ENCODE assay signal across 12 cellular contexts in the genomic region with DNA sequence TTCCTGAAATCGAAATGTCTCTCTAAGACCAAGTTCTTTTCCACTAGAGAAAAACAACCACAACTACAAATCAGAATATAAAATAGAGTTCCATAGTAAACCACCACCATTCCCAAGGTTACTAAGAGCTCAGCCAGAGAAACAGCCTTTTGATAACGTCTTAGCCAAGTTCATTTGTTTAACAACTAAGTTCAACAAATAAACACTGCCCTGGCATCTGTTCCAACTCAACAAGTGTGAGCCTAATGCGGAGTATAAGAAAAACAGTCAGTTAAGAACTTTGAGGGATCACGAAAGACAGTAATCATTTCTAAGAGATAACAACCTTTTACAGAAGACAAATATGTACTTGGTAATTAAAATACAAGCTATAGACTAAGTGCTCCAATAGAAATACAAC.
A peak's percentile ranks its signal among the peaks of the same experiment; 100 is the strongest.
DNase-seq lines count a peak whose midpoint lies in the region; ATAC-seq and TF ChIP-seq lines count a peak whose summit lies in the region.
"Had no signal": no experiment of that assay in that cellular context is flagged by ENCODE, and none has a peak within 500 bp of the region (broad histone marks: within the 10 kb centered on the region; RNA-seq: fewer than 3 reads in every experiment).

No MANE protein-coding gene starts in this region.

- no peak overlapping the region for H3K4me3 Mint-ChIP-seq in GM23338
- H3K4me3 Mint-ChIP-seq in activated T-helper 1 cell treated with anti-CD3 and anti-CD28 coated beads, Interleukin-12 subunit alpha, Interleukin-12 subunit beta, Interleukin-2, Interleukin-4 antibody, amounts not matched to agents 30 ng/mL and 10 ng/mL and 1 ng/mL, durations not matched to agents 14 hours and 24 hours and 36 hours, result no peak overlapping the region

- H3F3A ChIP-seq in GM23338 (replicated peaks; ENCODE audit: low read depth), result no peaks in the 10 kb centered on the region

- peaks cover 27% of the 10 kb centered on the region for H3K4me1 ChIP-seq in GM23338 (ENCODE audit: insufficient read depth)

- no peaks in the 10 kb centered on the region for H3K36me3 Mint-ChIP-seq in GM23338 (ENCODE audit: low read depth)
- peaks cover 10% of the 10 kb centered on the region for H3K36me3 Mint-ChIP-seq in activated T-helper 1 cell treated with anti-CD3 and anti-CD28 coated beads, Interleukin-12 subunit alpha, Interleukin-12 subunit beta, Interleukin-2, Interleukin-4 antibody, amounts not matched to agents 30 ng/mL and 10 ng/mL and 1 ng/mL, durations not matched to agents 14 hours and 24 hours and 36 hours (ENCODE audit: low read depth)

- no peak overlapping the region for H3K27ac ChIP-seq in GM23338 (ENCODE audit: low read depth)

- no peak for TF ChIP-seq CTCF in GM23338 (conservative IDR thresholded peaks at IDR 0.05; ENCODE audit: low read depth in 2 of 2)

- peaks cover 23% of the 10 kb centered on the region for H3K4me1 Mint-ChIP-seq in GM23338
- peaks cover 28% of the 10 kb centered on the region for H3K4me1 Mint-ChIP-seq in activated T-helper 1 cell treated with anti-CD3 and anti-CD28 coated beads, Interleukin-12 subunit alpha, Interleukin-12 subunit beta, Interleukin-2, Interleukin-4 antibody, amounts not matched to agents 30 ng/mL and 10 ng/mL and 1 ng/mL, durations not matched to agents 14 hours and 24 hours and 36 hours (ENCODE audit: low read depth)

- H3K9me2 ChIP-seq in GM23338 (ENCODE audit: insufficient read depth), result 0 out of 2 replicates have a peak, but pooled peaks cover 3% of the 10 kb centered on the region

- 0 out of 2 replicates have a peak overlapping the region, but pooled peaks have one; percentile 47 for H3K27ac Mint-ChIP-seq in GM23338
- peak overlapping the region; percentile 67 for H3K27ac Mint-ChIP-seq in activated T-helper 1 cell treated with anti-CD3 and anti-CD28 coated beads, Interleukin-12 subunit alpha, Interleukin-12 subunit beta, Interleukin-2, Interleukin-4 antibody, amounts not matched to agents 30 ng/mL and 10 ng/mL and 1 ng/mL, durations not matched to agents 14 hours and 24 hours and 36 hours

- H4K20me1 ChIP-seq in GM23338 (replicated peaks; ENCODE audit: insufficient read depth), result peaks cover 9% of the 10 kb centered on the region; the same call in 1 of the 2 replicates

- H3K9me3 Mint-ChIP-seq in GM23338, result no peaks in the 10 kb centered on the region
- H3K9me3 Mint-ChIP-seq in activated T-helper 1 cell treated with anti-CD3 and anti-CD28 coated beads, Interleukin-12 subunit alpha, Interleukin-12 subunit beta, Interleukin-2, Interleukin-4 antibody, amounts not matched to agents 30 ng/mL and 10 ng/mL and 1 ng/mL, durations not matched to agents 14 hours and 24 hours and 36 hours, result peaks cover 9% of the 10 kb centered on the region

- intact Hi-C loops in activated T-helper 1 cell treated with anti-CD3 and anti-CD28 coated beads, Interleukin-12 subunit alpha, Interleukin-12 subunit beta, Interleukin-2, Interleukin-4 antibody, amounts not matched to agents 30 ng/mL and 10 ng/mL and 1 ng/mL, durations not matched to agents 14 hours and 24 hours and 36 hours (cut with micrococcal nuclease), result no loop called here
- intact Hi-C loops in left ventricle myocardium superior (cut with micrococcal nuclease) (no loop called here), sciatic nerve (cut with DNase I) (no loop called here)

- H3K4me3 ChIP-seq in GM23338, result no peak overlapping the region

- no peaks in the 10 kb centered on the region for H3K36me3 ChIP-seq in GM23338 (ENCODE audit: insufficient read depth)

- ATAC-seq in GM23338 (no peak; the same call in 2 of the 3 replicates), left ventricle myocardium superior (peak; percentile 34), sciatic nerve (peak; percentile 27), HG03097 (IDR thresholded peaks at IDR 0.05; ENCODE audit: low FRiP score, unreplicated experiment) (no peak)
- ATAC-seq: stimulated activated naive CD8-positive, alpha-beta T cell treated with anti-CD3 and anti-CD28 coated beads, Interleukin-15, Interleukin-2, amounts not matched to agents 100 U/mL and 50 U/mL, for 24 hours had no signal

- peak overlapping the region; percentile 14; the same call in 1 of the 2 replicates for H3K4me2 ChIP-seq in GM23338

- no peaks in the 10 kb centered on the region for H3K27me3 ChIP-seq in GM23338 (ENCODE audit: insufficient read depth)

- H3K79me2 ChIP-seq in GM23338 (replicated peaks; ENCODE audit: insufficient read depth), result peaks cover 52% of the 10 kb centered on the region

- no peak for DNase-seq in GM23338 (ENCODE audit: low spot score)
- DNase-seq in activated T-helper 1 cell treated with anti-CD3 and anti-CD28 coated beads, Interleukin-12 subunit alpha, Interleukin-12 subunit beta, Interleukin-2, Interleukin-4 antibody, amounts not matched to agents 30 ng/mL and 10 ng/mL and 1 ng/mL, durations not matched to agents 14 hours and 24 hours and 36 hours (ENCODE audit: low spot score), result no peak
- DNase-seq in left ventricle myocardium superior, result no peak
- no peak for DNase-seq in sciatic nerve (ENCODE audit: low spot score)
- no peak for DNase-seq in activated CD8-positive, alpha-beta memory T cell treated with anti-CD3 and anti-CD28 coated beads, Interleukin-2, amount 50 U/mL, for 4 hours
- DNase-seq in midbrain (lab: John Stamatoyannopoulos, UW), result no peak
- DNase-seq: activated T-cell treated with anti-CD3 and anti-CD28 coated beads for 4 hours; hypothalamus; NCI-H146; NCI-H748 treated with DMSO at 0.1 percent for 48 hours; stimulated activated naive CD8-positive, alpha-beta T cell treated with anti-CD3 and anti-CD28 coated beads, Interleukin-15, Interleukin-2, amounts not matched to agents 100 U/mL and 50 U/mL, for 24 hours had no signal

- H3K27me3 Mint-ChIP-seq in GM23338 (ENCODE audit: insufficient read depth, low read depth, poor library complexity), result peaks cover 3% of the 10 kb centered on the region
- no peaks in the 10 kb centered on the region for H3K27me3 Mint-ChIP-seq in activated T-helper 1 cell treated with anti-CD3 and anti-CD28 coated beads, Interleukin-12 subunit alpha, Interleukin-12 subunit beta, Interleukin-2, Interleukin-4 antibody, amounts not matched to agents 30 ng/mL and 10 ng/mL and 1 ng/mL, durations not matched to agents 14 hours and 24 hours and 36 hours (ENCODE audit: insufficient read depth)

- no peak overlapping the region for H2AFZ ChIP-seq in GM23338

TF ChIP-seq in GM23338, 12 proteins besides CTCF, POLR2A, EP300 and RAD21 (continues in another document):
- no peak for TF ChIP-seq JUNB (IDR thresholded peaks at IDR 0.05; ENCODE audit: unreplicated experiment)
- no peak for TF ChIP-seq NANOG (IDR thresholded peaks at IDR 0.05; ENCODE audit: borderline replicate concordance)
- no peak for TF ChIP-seq EZH2 (IDR thresholded peaks at IDR 0.05; ENCODE audit: low read depth, unreplicated experiment)
- no peak for TF ChIP-seq EZH2phosphoT487 (IDR thresholded peaks at IDR 0.05; ENCODE audit: unreplicated experiment)
- TF ChIP-seq ZNF114 (CRISPR knock-in tag; IDR thresholded peaks at IDR 0.05), result no peak
- no peak for TF ChIP-seq STAT1 (IDR thresholded peaks at IDR 0.05; ENCODE audit: unreplicated experiment)
- no peak for TF ChIP-seq CREB1 (CRISPR knock-in tag; IDR thresholded peaks at IDR 0.05; ENCODE audit: low read depth)
- no peak for TF ChIP-seq POLR2AphosphoS5 (IDR thresholded peaks at IDR 0.05; ENCODE audit: low read depth)
- TF ChIP-seq, protein P1, sequence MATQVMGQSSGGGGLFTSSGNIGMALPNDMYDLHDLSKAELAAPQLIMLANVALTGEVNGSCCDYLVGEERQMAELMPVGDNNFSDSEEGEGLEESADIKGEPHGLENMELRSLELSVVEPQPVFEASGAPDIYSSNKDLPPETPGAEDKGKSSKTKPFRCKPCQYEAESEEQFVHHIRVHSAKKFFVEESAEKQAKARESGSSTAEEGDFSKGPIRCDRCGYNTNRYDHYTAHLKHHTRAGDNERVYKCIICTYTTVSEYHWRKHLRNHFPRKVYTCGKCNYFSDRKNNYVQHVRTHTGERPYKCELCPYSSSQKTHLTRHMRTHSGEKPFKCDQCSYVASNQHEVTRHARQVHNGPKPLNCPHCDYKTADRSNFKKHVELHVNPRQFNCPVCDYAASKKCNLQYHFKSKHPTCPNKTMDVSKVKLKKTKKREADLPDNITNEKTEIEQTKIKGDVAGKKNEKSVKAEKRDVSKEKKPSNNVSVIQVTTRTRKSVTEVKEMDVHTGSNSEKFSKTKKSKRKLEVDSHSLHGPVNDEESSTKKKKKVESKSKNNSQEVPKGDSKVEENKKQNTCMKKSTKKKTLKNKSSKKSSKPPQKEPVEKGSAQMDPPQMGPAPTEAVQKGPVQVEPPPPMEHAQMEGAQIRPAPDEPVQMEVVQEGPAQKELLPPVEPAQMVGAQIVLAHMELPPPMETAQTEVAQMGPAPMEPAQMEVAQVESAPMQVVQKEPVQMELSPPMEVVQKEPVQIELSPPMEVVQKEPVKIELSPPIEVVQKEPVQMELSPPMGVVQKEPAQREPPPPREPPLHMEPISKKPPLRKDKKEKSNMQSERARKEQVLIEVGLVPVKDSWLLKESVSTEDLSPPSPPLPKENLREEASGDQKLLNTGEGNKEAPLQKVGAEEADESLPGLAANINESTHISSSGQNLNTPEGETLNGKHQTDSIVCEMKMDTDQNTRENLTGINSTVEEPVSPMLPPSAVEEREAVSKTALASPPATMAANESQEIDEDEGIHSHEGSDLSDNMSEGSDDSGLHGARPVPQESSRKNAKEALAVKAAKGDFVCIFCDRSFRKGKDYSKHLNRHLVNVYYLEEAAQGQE (IDR thresholded peaks at IDR 0.05; ENCODE audit: unreplicated experiment), result no peak
- TF ChIP-seq ETS1 (IDR thresholded peaks at IDR 0.05), result no peak

Comparison
In these comparisons a context has a peak if more than half of its experiments do, and no peak if none do; other contexts are left out.
1. ATAC-seq: peak in left ventricle myocardium superior (single experiment) and sciatic nerve (single experiment); none in GM23338 (single experiment) and HG03097 (single experiment).